Comparison of ENCODE assay signal across 8 cellular contexts in genomic region chr3:44439499-44440295, GRCh38. TPM values are rescaled to one million over a fixed set of nuclear protein-coding genes. Genes with fewer than 3 reads are reported as not detected.
A peak's percentile ranks its signal among the peaks of the same experiment; 100 is the strongest.
DNase-seq lines count a peak whose midpoint lies in the region; ATAC-seq and TF ChIP-seq lines count a peak whose summit lies in the region.
"Had no signal": no experiment of that assay in that cellular context is flagged by ENCODE, and none has a peak within 500 bp of the region (broad histone marks: within the 10 kb centered on the region; RNA-seq: fewer than 3 reads in every experiment).

No MANE protein-coding gene starts in this region.

- H3K4me1 Mint-ChIP-seq in natural killer cell: peaks cover 32 to 33% of the 10 kb centered on the region in 2 donors

- WGBS in stomach, 5 donors: 6 to 16% (median 14%) methylated on average over 7 of the region's 7 CpGs

- H3K27ac ChIP-seq in stomach (peak overlapping the region; percentile 88 to 94 (median 90)), SJCRH30 (no peak overlapping the region)
- H3K27ac ChIP-seq: epithelial cell of prostate had no signal

- ATAC-seq in GM19328 (IDR thresholded peaks at IDR 0.05; ENCODE audit: unreplicated experiment) (peak; percentile 88), HG03520 (IDR thresholded peaks at IDR 0.05; ENCODE audit: unreplicated experiment) (peak; percentile 96), natural killer cell (peak; percentile 81 to 92 (median 90))

- H3K4me3 ChIP-seq in stomach (peak overlapping the region; percentile 18 to 30 (median 21)), SJCRH30 (no peak overlapping the region)

- no peak for TF ChIP-seq CTCF in natural killer cell (IDR thresholded peaks at IDR 0.05)
- TF ChIP-seq CTCF in stomach (IDR thresholded peaks at IDR 0.05): no peak

- H3K9me3 ChIP-seq in stomach: no peaks in the 10 kb centered on the region
- no peaks in the 10 kb centered on the region for H3K9me3 ChIP-seq in SJCRH30 (replicated peaks)

- peak; percentile 48 for TF ChIP-seq EP300 in stomach (IDR thresholded peaks at IDR 0.05)

- H3K4me1 ChIP-seq in stomach: peaks cover 19 to 54% (median 26%) of the 10 kb centered on the region in 4 donors
- no peaks in the 10 kb centered on the region for H3K4me1 ChIP-seq in SJCRH30

- H3K36me3 ChIP-seq in stomach (peaks cover 0 to 24% (median 19%) of the 10 kb centered on the region in 4 donors), SJCRH30 (peaks cover 10% of the 10 kb centered on the region)

- TF ChIP-seq POLR2A in stomach (IDR thresholded peaks at IDR 0.05): no peak

- peaks cover 0 to 2% of the 10 kb centered on the region in 2 donors for H3K9me3 Mint-ChIP-seq in natural killer cell

- H3K27me3 ChIP-seq in stomach (no peaks in the 10 kb centered on the region), SJCRH30 (no peaks in the 10 kb centered on the region)

- no peaks in the 10 kb centered on the region for H3K36me3 Mint-ChIP-seq in natural killer cell

- peak; percentile 84 for DNase-seq in activated CD4-positive, alpha-beta T cell treated with anti-CD3 and anti-CD28 coated beads for 48 hours
- DNase-seq in effector CD4-positive, alpha-beta T cell: peak; percentile 41
- peak; percentile 64 for DNase-seq in natural killer cell
- DNase-seq in stomach: peak; percentile 72
- no peak for DNase-seq in SJCRH30

- peak overlapping the region; percentile 93 to 100 for H3K27ac Mint-ChIP-seq in natural killer cell

- peak overlapping the region; percentile 86 for H3K4me3 Mint-ChIP-seq in natural killer cell

- intact Hi-C loops in natural killer cell (cut with micrococcal nuclease): loop anchor here (1.0 to 2.0 kb wide), 2 partner anchors 38 to 101 kb away; partner anchors contain the start of genes TCAIM and ZNF445
- intact Hi-C loops in stomach (cut with DNase I; ENCODE audit: low total_unique reads): no loop called here

- no peaks in the 10 kb centered on the region for H3K27me3 Mint-ChIP-seq in natural killer cell (ENCODE audit: low read depth in 2 of 2)

RNA-seq across cellular contexts. Expression of gene ZNF445, which starts 37.8 kb away (rescaled TPM):
- total RNA-seq in natural killer cell (10 to 100 TPM; 15.5 to 24.4 (median 17.4) TPM), stomach (10 to 100 TPM in 1 of 5 donors, 1 to 10 TPM in 4; 4.6 to 17.1 (median 8.0) TPM)
- 1 to 10 TPM; 1.6 to 3.5 (median 1.8) TPM for polyA plus RNA-seq in stomach
- 11.1 and 13.4 TPM in 2 replicates for total RNA-seq in SJCRH30 (2014; rRNA removed; shearing (Covaris generic))

Comparison
In these comparisons a context has a peak if more than half of its experiments do, and no peak if none do; other contexts are left out.
1. DNase-seq: peak in activated CD4-positive, alpha-beta T cell treated with anti-CD3 and anti-CD28 coated beads for 48 hours (single experiment), effector CD4-positive, alpha-beta T cell (single experiment), natural killer cell (single experiment) and stomach (single experiment); none in SJCRH30 (0 of 2).
2. Peak in every context shown above with its lines, with median percentiles within 50 percentile points of each other: ATAC-seq.